ENCODE assay signal across 16 cellular contexts in the genomic region with DNA sequence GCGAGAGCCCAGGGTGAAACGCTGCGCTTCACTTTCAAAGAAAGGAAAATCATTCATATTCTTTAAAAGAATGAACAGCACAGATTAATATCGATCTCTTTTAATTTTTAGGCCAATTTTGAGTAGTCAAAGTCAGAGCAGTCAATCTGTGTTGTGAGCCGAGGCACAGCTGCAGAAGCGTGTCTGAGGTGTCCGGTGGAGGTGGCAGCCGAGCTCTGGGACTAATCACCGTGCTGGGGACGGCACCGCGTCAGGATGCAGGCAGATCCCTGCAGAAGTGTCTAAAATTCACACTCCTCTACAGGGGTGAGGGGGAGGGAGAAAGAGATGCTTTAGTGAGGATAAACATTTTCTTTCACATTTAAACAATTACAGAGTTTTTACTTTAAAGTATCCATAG. TPM values are rescaled to one million over a fixed set of nuclear protein-coding genes. Genes with fewer than 3 reads are reported as not detected.
A peak's percentile ranks its signal among the peaks of the same experiment; 100 is the strongest.
DNase-seq lines count a peak whose midpoint lies in the region; ATAC-seq and TF ChIP-seq lines count a peak whose summit lies in the region.
"Had no signal": no experiment of that assay in that cellular context is flagged by ENCODE, and none has a peak within 500 bp of the region (broad histone marks: within the 10 kb centered on the region; RNA-seq: fewer than 3 reads in every experiment).

No MANE protein-coding gene starts in this region.

- TF ChIP-seq CTCF in WERI-Rb-1 (IDR thresholded peaks at IDR 0.05; ENCODE audit: low read depth, low read length) (no peak), neural progenitor cell (IDR thresholded peaks at IDR 0.05) (no peak), WTC11 (IDR thresholded peaks at IDR 0.05) (no peak)

- H3K27me3 Mint-ChIP-seq in neural progenitor cell (ENCODE audit: insufficient read depth, low read depth) = peaks cover 16% of the 10 kb centered on the region
- H3K27me3 Mint-ChIP-seq in WTC11 (ENCODE audit: low read depth) = no peaks in the 10 kb centered on the region; the same call in 1 of the 2 replicates

- peaks cover 9% of the 10 kb centered on the region for H3K9me3 ChIP-seq in BLaER1
- peaks cover 6 to 18% (median 10%) of the 10 kb centered on the region in 11 experiments; a peak in 20 of 22 replicates for H3K9me3 ChIP-seq in BLaER1 treated with 17β-estradiol and CSF1 and Interleukin-3, amounts not matched to agents 10 nM and 100 nM (replicated peaks in 1 of 11)
- H3K9me3 ChIP-seq in WERI-Rb-1 (ENCODE audit: severe bottlenecking) = peaks cover 7% of the 10 kb centered on the region
- H3K9me3 ChIP-seq in neural progenitor cell (ENCODE audit: low read depth) = no peaks in the 10 kb centered on the region
- H3K9me3 ChIP-seq: A549 had no signal

- no peak overlapping the region for H3K27ac ChIP-seq in BLaER1
- no peak overlapping the region for H3K27ac ChIP-seq in BLaER1 treated with 17β-estradiol and CSF1 and Interleukin-3, amounts not matched to agents 10 nM and 100 nM
- peak overlapping the region; percentile 31 for H3K27ac ChIP-seq in WERI-Rb-1
- no peak overlapping the region for H3K27ac ChIP-seq in neural progenitor cell
- H3K27ac ChIP-seq: A549 had no signal

- H3K4me2 ChIP-seq in BLaER1 (peak overlapping the region; percentile 45), neural progenitor cell (no peak overlapping the region)
- peak overlapping the region in 9 of 11 experiments; percentile 17 to 67 (median 46); a peak in 16 of 22 replicates for H3K4me2 ChIP-seq in BLaER1 treated with 17β-estradiol and CSF1 and Interleukin-3, amounts not matched to agents 10 nM and 100 nM
- H3K4me2 ChIP-seq: A549 had no signal

- H3K79me2 ChIP-seq in neural progenitor cell (ENCODE audit: low read depth) = no peaks in the 10 kb centered on the region

- no peaks in the 10 kb centered on the region for H3F3A ChIP-seq in neural progenitor cell (ENCODE audit: low read depth)

- H3K36me3 ChIP-seq in BLaER1 (no peaks in the 10 kb centered on the region), WERI-Rb-1 (no peaks in the 10 kb centered on the region), neural progenitor cell (no peaks in the 10 kb centered on the region)
- H3K36me3 ChIP-seq in BLaER1 treated with 17β-estradiol and CSF1 and Interleukin-3, amounts not matched to agents 10 nM and 100 nM = no peaks in the 10 kb centered on the region

- H3K27me3 ChIP-seq in BLaER1 (no peaks in the 10 kb centered on the region), WERI-Rb-1 (ENCODE audit: insufficient read depth, low read depth, severe bottlenecking) (no peaks in the 10 kb centered on the region), neural progenitor cell (no peaks in the 10 kb centered on the region)
- 0 out of 22 replicates have a peak, but pooled peaks cover 0 to 3% (median 0%) of the 10 kb centered on the region in 11 experiments for H3K27me3 ChIP-seq in BLaER1 treated with 17β-estradiol and CSF1 and Interleukin-3, amounts not matched to agents 10 nM and 100 nM

- ATAC-seq in WTC11 = no peak
- ATAC-seq: A549, HepG2 had no signal

- H3K4me1 Mint-ChIP-seq in neural progenitor cell (peaks cover 24% of the 10 kb centered on the region), WTC11 (peaks cover 2% of the 10 kb centered on the region; the same call in 1 of the 2 replicates)
- H3K4me1 Mint-ChIP-seq: CD4-positive, CD25-positive, alpha-beta regulatory T cell had no signal

- POLR2A ChIA-PET in WTC11 (lab: Charles Lee) = no interaction called here

- H3K9me3 Mint-ChIP-seq in neural progenitor cell = no peaks in the 10 kb centered on the region
- peaks cover 29% of the 10 kb centered on the region for H3K9me3 Mint-ChIP-seq in WTC11

- peak overlapping the region; percentile 87 for H3K27ac Mint-ChIP-seq in neural progenitor cell
- H3K27ac Mint-ChIP-seq in WTC11 = no peak overlapping the region; the same call in 1 of the 2 replicates
- H3K27ac Mint-ChIP-seq: CD4-positive, CD25-positive, alpha-beta regulatory T cell; HFFc6 had no signal

- H3K4me1 ChIP-seq in BLaER1 (peaks cover 53% of the 10 kb centered on the region), neural progenitor cell (no peaks in the 10 kb centered on the region)
- peaks cover 0 to 55% (median 43%) of the 10 kb centered on the region in 10 experiments; a peak in 16 of 20 replicates for H3K4me1 ChIP-seq in BLaER1 treated with 17β-estradiol and CSF1 and Interleukin-3, amounts not matched to agents 10 nM and 100 nM

- H3K4me3 ChIP-seq in BLaER1 (no peak overlapping the region), WERI-Rb-1 (ENCODE audit: low read depth, low read length) (no peak overlapping the region), neural progenitor cell (no peak overlapping the region)
- H3K4me3 ChIP-seq in BLaER1 treated with 17β-estradiol and CSF1 and Interleukin-3, amounts not matched to agents 10 nM and 100 nM = no peak overlapping the region
- H3K4me3 ChIP-seq: A549, GM12878 had no signal

- no peak for DNase-seq in WERI-Rb-1
- no peak for DNase-seq in neural progenitor cell (ENCODE audit: low spot score)
- no peak for DNase-seq in NCI-H446 treated with DMSO at 0.1 percent for 48 hours (lab: John Stamatoyannopoulos, UW)
- no peak for DNase-seq in stimulated activated CD4-positive, alpha-beta T cell treated with anti-CD3 and anti-CD28 coated beads, Interleukin-12 subunit alpha, Interleukin-12 subunit beta, amount 100 ng/mL, for 4 hours
- no peak for DNase-seq in WTC11 (ENCODE audit: low spot score)
- DNase-seq: CD4-positive, CD25-positive, alpha-beta regulatory T cell; DMS53; HCEC 1CT; HFFc6 had no signal

- CTCF ChIA-PET in WTC11 (lab: Charles Lee) = interaction anchor here (0.6 to 2.3 kb wide), 6 partner anchors 24 to 359 kb away, joined by 3 to 10 read pairs (median 3); no protein-coding TSS in a partner anchor

- H4K20me1 ChIP-seq in BLaER1 = no peaks in the 10 kb centered on the region
- no peaks in the 10 kb centered on the region; a peak in 1 of 22 replicates for H4K20me1 ChIP-seq in BLaER1 treated with 17β-estradiol and CSF1 and Interleukin-3, amounts not matched to agents 10 nM and 100 nM
- H4K20me1 ChIP-seq in neural progenitor cell (ENCODE audit: low read depth) = no peaks in the 10 kb centered on the region

- no peak overlapping the region for H3K9ac ChIP-seq in BLaER1
- no peak overlapping the region for H3K9ac ChIP-seq in BLaER1 treated with 17β-estradiol and CSF1 and Interleukin-3, amounts not matched to agents 10 nM and 100 nM
- H3K9ac ChIP-seq in neural progenitor cell = no peak overlapping the region

- no peak overlapping the region for H2AFZ ChIP-seq in neural progenitor cell (replicated peaks)

- H3K36me3 Mint-ChIP-seq in neural progenitor cell (no peaks in the 10 kb centered on the region), WTC11 (peaks cover 12% of the 10 kb centered on the region)
- H3K36me3 Mint-ChIP-seq: CD4-positive, CD25-positive, alpha-beta regulatory T cell had no signal

- H3K4me3 Mint-ChIP-seq in neural progenitor cell (no peak overlapping the region), WTC11 (no peak overlapping the region)
- H3K4me3 Mint-ChIP-seq: CD4-positive, CD25-positive, alpha-beta regulatory T cell; HFFc6 had no signal

TF ChIP-seq in WTC11, 78 proteins besides CTCF, POLR2A, EP300 and RAD21:
- TF ChIP-seq, protein P1, sequence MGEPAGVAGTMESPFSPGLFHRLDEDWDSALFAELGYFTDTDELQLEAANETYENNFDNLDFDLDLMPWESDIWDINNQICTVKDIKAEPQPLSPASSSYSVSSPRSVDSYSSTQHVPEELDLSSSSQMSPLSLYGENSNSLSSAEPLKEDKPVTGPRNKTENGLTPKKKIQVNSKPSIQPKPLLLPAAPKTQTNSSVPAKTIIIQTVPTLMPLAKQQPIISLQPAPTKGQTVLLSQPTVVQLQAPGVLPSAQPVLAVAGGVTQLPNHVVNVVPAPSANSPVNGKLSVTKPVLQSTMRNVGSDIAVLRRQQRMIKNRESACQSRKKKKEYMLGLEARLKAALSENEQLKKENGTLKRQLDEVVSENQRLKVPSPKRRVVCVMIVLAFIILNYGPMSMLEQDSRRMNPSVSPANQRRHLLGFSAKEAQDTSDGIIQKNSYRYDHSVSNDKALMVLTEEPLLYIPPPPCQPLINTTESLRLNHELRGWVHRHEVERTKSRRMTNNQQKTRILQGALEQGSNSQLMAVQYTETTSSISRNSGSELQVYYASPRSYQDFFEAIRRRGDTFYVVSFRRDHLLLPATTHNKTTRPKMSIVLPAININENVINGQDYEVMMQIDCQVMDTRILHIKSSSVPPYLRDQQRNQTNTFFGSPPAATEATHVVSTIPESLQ (CRISPR knock-in tag; IDR thresholded peaks at IDR 0.05) = no peak
- TF ChIP-seq AR (CRISPR knock-in tag; IDR thresholded peaks at IDR 0.05) = no peak
- TF ChIP-seq ETV6 (CRISPR knock-in tag; IDR thresholded peaks at IDR 0.05) = no peak
- no peak for TF ChIP-seq SMAD3 (CRISPR knock-in tag; IDR thresholded peaks at IDR 0.05; ENCODE audit: borderline replicate concordance)

RNA-seq across cellular contexts. Expression of gene TFF1, which starts 4.1 kb away (rescaled TPM):
- total RNA-seq in neural progenitor cell (ENCODE audit: low replicate concordance) (not detected in 2 replicates), WTC11 (2021) (0.53 to 0.98 TPM (median 0.81 TPM) in 3 replicates)
- total RNA-seq: CD4-positive, CD25-positive, alpha-beta regulatory T cell; Daoy; GM12878; H4; HFFc6 had no signal

RNA-seq across cellular contexts. Expression of gene TFF2, which starts 11.4 kb away (rescaled TPM):
- total RNA-seq in neural progenitor cell (ENCODE audit: low replicate concordance) (not detected in 2 replicates), WTC11 (2021) (0.33 TPM in 1 of 3 replicates, not detected in the others)
- total RNA-seq: CD4-positive, CD25-positive, alpha-beta regulatory T cell; Daoy; GM12878; H4; HepG2; HFFc6 had no signal

RNA-seq across cellular contexts. Expression of gene TMPRSS3, which starts 33.7 kb away (rescaled TPM):
- not detected in 2 replicates for total RNA-seq in neural progenitor cell (ENCODE audit: low replicate concordance)
- 0.25 to 0.39 TPM (median 0.27 TPM) in 3 replicates for total RNA-seq in WTC11 (2021)
- total RNA-seq: HFFc6 had no signal

RNA-seq across cellular contexts. Expression of gene UBASH3A, which starts 41.5 kb away (rescaled TPM):
- total RNA-seq in neural progenitor cell (ENCODE audit: low replicate concordance) (not detected in 2 replicates), WTC11 (2021) (0.09 TPM in 1 of 3 replicates, not detected in the others)
- total RNA-seq: Daoy, H4, HepG2, HFFc6 had no signal

RNA-seq across cellular contexts. Expression of gene TFF3, which starts 47.0 kb away (rescaled TPM):
- total RNA-seq in neural progenitor cell (ENCODE audit: low replicate concordance) (0.12 TPM in 1 of 2 replicates, not detected in the other), WTC11 (2021) (2.9 to 4.2 TPM (median 3.5 TPM) in 3 replicates)
- total RNA-seq: CD4-positive, CD25-positive, alpha-beta regulatory T cell; GM12878; H4; HFFc6 had no signal
